In genomic region chr1:223233410-223234163, GRCh38 we compare ENCODE assay signal across 9 cellular contexts.
DNase-seq lines count a peak whose midpoint lies in the region; ATAC-seq and FAIRE-seq lines count a peak whose summit lies in the region.
"Had no signal": no experiment of that assay in that cellular context is flagged by ENCODE, and none has a peak within 500 bp of the region (broad histone marks: within the 10 kb centered on the region; RNA-seq: fewer than 3 reads in every experiment).

No MANE protein-coding gene starts in this region.

- no peak for FAIRE-seq in GM19239 (lab: Jason Lieb, UNC)

- H3K9me3 Mint-ChIP-seq in activated CD8-positive, alpha-beta memory T cell treated with anti-CD3 and anti-CD28 coated beads, Interleukin-2, amount 10 ng/mL, durations not matched to agents 7 days and 5 days (ENCODE audit: low read depth), result no peaks in the 10 kb centered on the region

- no peaks in the 10 kb centered on the region for H3K36me3 Mint-ChIP-seq in activated CD8-positive, alpha-beta memory T cell treated with anti-CD3 and anti-CD28 coated beads, Interleukin-2, amount 10 ng/mL, durations not matched to agents 7 days and 5 days
- H3K36me3 Mint-ChIP-seq: naive B cell had no signal

- H3K4me3 Mint-ChIP-seq in activated CD8-positive, alpha-beta memory T cell treated with anti-CD3 and anti-CD28 coated beads, Interleukin-2, amount 10 ng/mL, durations not matched to agents 7 days and 5 days, result no peak overlapping the region
- H3K4me3 Mint-ChIP-seq: naive B cell had no signal

- CTCF ChIA-PET in activated CD8-positive, alpha-beta memory T cell treated with anti-CD3 and anti-CD28 coated beads, Interleukin-2, amount 10 ng/mL, durations not matched to agents 7 days and 5 days (lab: Charles Lee), result no interaction called here

- ATAC-seq in activated CD4-positive, CD25-positive, alpha-beta regulatory T cell treated with anti-CD3 and anti-CD28 coated beads, Interleukin-2, amount 50 U/mL, for 24 hours, result peak; percentile 61 to 72
- no peak for ATAC-seq in activated CD8-positive, alpha-beta memory T cell treated with anti-CD3 and anti-CD28 coated beads, Interleukin-2, amount 10 ng/mL, durations not matched to agents 7 days and 5 days
- peak; percentile 58 for ATAC-seq in stimulated activated naive CD8-positive, alpha-beta T cell treated with anti-CD3 and anti-CD28 coated beads, Interleukin-15, Interleukin-2, amounts not matched to agents 100 U/mL and 50 U/mL, for 24 hours
- no peak for ATAC-seq in HG03521 (IDR thresholded peaks at IDR 0.05; ENCODE audit: unreplicated experiment)

- no peak for DNase-seq in activated CD4-positive, CD25-positive, alpha-beta regulatory T cell treated with anti-CD3 and anti-CD28 coated beads, Interleukin-2, amount 50 U/mL, for 72 hours
- peak; percentile 36 for DNase-seq in activated CD8-positive, alpha-beta memory T cell treated with anti-CD3 and anti-CD28 coated beads, Interleukin-2, amount 10 ng/mL, durations not matched to agents 7 days and 5 days
- DNase-seq in glomerular endothelial cell (ENCODE audit: extremely low read depth, low read depth, low spot score) (peak; percentile 64), pons (ENCODE audit: low spot score) (no peak), GM19239 (ENCODE audit: insufficient read length, low spot score) (no peak)
- no peak for DNase-seq in stimulated activated naive CD8-positive, alpha-beta T cell treated with anti-CD3 and anti-CD28 coated beads, Interleukin-15, Interleukin-2, amounts not matched to agents 100 U/mL and 50 U/mL, for 24 hours
- DNase-seq: naive B cell had no signal

- H3K4me1 Mint-ChIP-seq in activated CD8-positive, alpha-beta memory T cell treated with anti-CD3 and anti-CD28 coated beads, Interleukin-2, amount 10 ng/mL, durations not matched to agents 7 days and 5 days, result no peaks in the 10 kb centered on the region
- H3K4me1 Mint-ChIP-seq: naive B cell had no signal

- H3K27ac Mint-ChIP-seq in activated CD8-positive, alpha-beta memory T cell treated with anti-CD3 and anti-CD28 coated beads, Interleukin-2, amount 10 ng/mL, durations not matched to agents 7 days and 5 days, result no peak overlapping the region
- H3K27ac Mint-ChIP-seq: naive B cell had no signal

- H3K27me3 Mint-ChIP-seq in activated CD8-positive, alpha-beta memory T cell treated with anti-CD3 and anti-CD28 coated beads, Interleukin-2, amount 10 ng/mL, durations not matched to agents 7 days and 5 days, result peaks cover 6% of the 10 kb centered on the region

Comparison
In these comparisons a context has a peak if more than half of its experiments do, and no peak if none do; other contexts are left out.
1. ATAC-seq: peak in activated CD4-positive, CD25-positive, alpha-beta regulatory T cell treated with anti-CD3 and anti-CD28 coated beads, Interleukin-2, amount 50 U/mL, for 24 hours (2 of 2) and stimulated activated naive CD8-positive, alpha-beta T cell treated with anti-CD3 and anti-CD28 coated beads, Interleukin-15, Interleukin-2, amounts not matched to agents 100 U/mL and 50 U/mL, for 24 hours (single experiment); none in activated CD8-positive, alpha-beta memory T cell treated with anti-CD3 and anti-CD28 coated beads, Interleukin-2, amount 10 ng/mL, durations not matched to agents 7 days and 5 days (single experiment) and HG03521 (single experiment).
2. DNase-seq: peak in activated CD8-positive, alpha-beta memory T cell treated with anti-CD3 and anti-CD28 coated beads, Interleukin-2, amount 10 ng/mL, durations not matched to agents 7 days and 5 days (single experiment) and glomerular endothelial cell (single experiment); none in activated CD4-positive, CD25-positive, alpha-beta regulatory T cell treated with anti-CD3 and anti-CD28 coated beads, Interleukin-2, amount 50 U/mL, for 72 hours (single experiment), stimulated activated naive CD8-positive, alpha-beta T cell treated with anti-CD3 and anti-CD28 coated beads, Interleukin-15, Interleukin-2, amounts not matched to agents 100 U/mL and 50 U/mL, for 24 hours (single experiment), pons (single experiment) and GM19239 (single experiment).